Comparison of ENCODE assay signal across 6 cellular contexts in genomic region chr20:41895633-41896032, GRCh38.
"Had no signal": no experiment of that assay in that cellular context is flagged by ENCODE, and none has a peak within 500 bp of the region (broad histone marks: within the 10 kb centered on the region; RNA-seq: fewer than 3 reads in every experiment).

No MANE protein-coding gene starts in this region.

- H2AFZ ChIP-seq: GM23338 had no signal

- ATAC-seq: GM23338 had no signal

- H3K4me3 ChIP-seq: GM23338 had no signal

- H3K4me2 ChIP-seq: GM23338 had no signal

- FAIRE-seq: H1, H54 had no signal

- DNase-seq: H9, HCEC 1CT, KG1 had no signal
